Comparison of ENCODE assay signal across 8 cellular contexts in genomic region chr4:24583451-24584174, GRCh38. TPM values are rescaled to one million over a fixed set of nuclear protein-coding genes. Genes with fewer than 3 reads are reported as not detected.
A peak's percentile ranks its signal among the peaks of the same experiment; 100 is the strongest.
DNase-seq lines count a peak whose midpoint lies in the region; ATAC-seq and TF ChIP-seq lines count a peak whose summit lies in the region.

No MANE protein-coding gene starts in this region.

- no peak for TF ChIP-seq RAD21 in Ishikawa (IDR thresholded peaks at IDR 0.05; ENCODE audit: low read depth)

- peak overlapping the region; percentile 96 to 99 (median 97) for H3K27ac Mint-ChIP-seq in naive thymus-derived CD8-positive, alpha-beta T cell

- DNase-seq in D341Med (ENCODE audit: low spot score) (peak; percentile 69), fibroblast of lung (ENCODE audit: low read depth in 2 of 2) (peak; percentile 49 to 56), stomach (peak; percentile 46)
- peak; percentile 66 to 70 for DNase-seq in activated T-cell treated with anti-CD3 and anti-CD28 coated beads, Interleukin-2, amount 50 U/mL, for 48 hours
- peak in 9 of 10 donors; percentile 7 to 64 (median 46) for DNase-seq in naive thymus-derived CD8-positive, alpha-beta T cell

- H3K27ac ChIP-seq in fibroblast of lung (ENCODE audit: insufficient read depth, low read length) (peak overlapping the region; percentile 100), stomach (peak overlapping the region; percentile 99 to 100 (median 99))

- POLR2A ChIA-PET in naive thymus-derived CD8-positive, alpha-beta T cell (lab: Charles Lee), result interaction anchor here (1.1 to 1.9 kb wide), 6 partner anchors 11 to 729 kb away, joined by 4 to 12 read pairs (median 8); partner anchors contain the start of genes PI4K2B, SEPSECS and ZCCHC4

- H3K9ac ChIP-seq in fibroblast of lung (ENCODE audit: insufficient read depth, low read length), result peak overlapping the region; percentile 100

- H3K27me3 ChIP-seq in fibroblast of lung (ENCODE audit: control insufficient read depth, insufficient read depth, low read length), result no peaks in the 10 kb centered on the region
- no peaks in the 10 kb centered on the region for H3K27me3 ChIP-seq in stomach

- H3K9me3 ChIP-seq in fibroblast of lung (ENCODE audit: control insufficient read depth, insufficient read depth, low read depth, low read length) (no peaks in the 10 kb centered on the region), stomach (no peaks in the 10 kb centered on the region)

- TF ChIP-seq EP300 in Ishikawa (IDR thresholded peaks at IDR 0.05; ENCODE audit: borderline replicate concordance) (no peak), stomach (IDR thresholded peaks at IDR 0.05) (no peak)

- peaks cover 57% of the 10 kb centered on the region for H3K79me2 ChIP-seq in fibroblast of lung (ENCODE audit: control insufficient read depth, insufficient read depth, low read length)

- H3K9me3 Mint-ChIP-seq in naive thymus-derived CD8-positive, alpha-beta T cell, result peaks cover 0 to 4% (median 0%) of the 10 kb centered on the region in 9 donors

- H3K4me1 ChIP-seq in fibroblast of lung (ENCODE audit: control insufficient read depth, extremely low read depth, insufficient read depth, low read length) (peaks cover 2% of the 10 kb centered on the region), stomach (peaks cover 30 to 56% (median 44%) of the 10 kb centered on the region in 4 donors)

- H3K36me3 ChIP-seq in fibroblast of lung (ENCODE audit: control insufficient read depth, insufficient read depth, low read length) (no peaks in the 10 kb centered on the region), stomach (peaks cover 0 to 10% (median 4%) of the 10 kb centered on the region in 4 donors)

- peak overlapping the region; percentile 97 for H3K4me2 ChIP-seq in fibroblast of lung (ENCODE audit: extremely low read depth, insufficient read depth, low read length)

- intact Hi-C loops in stomach (cut with DNase I; ENCODE audit: low total_unique reads), result no loop called here

- ATAC-seq in GM21723 (IDR thresholded peaks at IDR 0.05; ENCODE audit: unreplicated experiment), result peak; percentile 36
- peak in 1 of 2 donors; percentile 28 for ATAC-seq in naive thymus-derived CD8-positive, alpha-beta T cell

- no peaks in the 10 kb centered on the region for H3K27me3 Mint-ChIP-seq in naive thymus-derived CD8-positive, alpha-beta T cell

- H3K4me3 Mint-ChIP-seq in naive thymus-derived CD8-positive, alpha-beta T cell, result peak overlapping the region; percentile 86 to 100 (median 98)

- no peak for TF ChIP-seq CTCF in fibroblast of lung (conservative IDR thresholded peaks at IDR 0.05 in 1 of 2, IDR thresholded peaks at IDR 0.05 in 1 of 2; ENCODE audit: low read depth in 1 of 2, low read length in 2 of 2)
- TF ChIP-seq CTCF in stomach (IDR thresholded peaks at IDR 0.05), result no peak

- H3K4me1 Mint-ChIP-seq in naive thymus-derived CD8-positive, alpha-beta T cell, result peaks cover 19 to 51% (median 46%) of the 10 kb centered on the region in 4 donors

- H3K4me3 ChIP-seq in fibroblast of lung (replicated peaks in 1 of 4; ENCODE audit: control extremely low read depth in 1 of 4, insufficient read depth in 1 of 4, low read depth in 3 of 4, low read length in 4 of 4) (peak overlapping the region; percentile 79 to 98 (median 96)), stomach (peak overlapping the region; percentile 96 to 100 (median 98))

- 0 to 1% (median 1%) methylated on average over 26 to 49 of the region's 49 CpGs for WGBS in stomach, 5 donors

- H3K36me3 Mint-ChIP-seq in naive thymus-derived CD8-positive, alpha-beta T cell, result peaks cover 3 to 27% (median 9%) of the 10 kb centered on the region in 3 donors

- H2AFZ ChIP-seq in fibroblast of lung (ENCODE audit: low read length), result no peak overlapping the region

- H4K20me1 ChIP-seq in fibroblast of lung (ENCODE audit: control insufficient read depth, extremely low read depth, insufficient read depth, low read length), result no peaks in the 10 kb centered on the region

- no peak for TF ChIP-seq POLR2A in stomach (IDR thresholded peaks at IDR 0.05)

TF ChIP-seq in Ishikawa, 13 proteins besides CTCF, POLR2A, EP300 and RAD21:
- 0 out of 2 replicates have a peak, but pooled peaks have one; percentile 3 for TF ChIP-seq TCF12 (IDR thresholded peaks at IDR 0.05; ENCODE audit: low read depth)
- no peak for TF ChIP-seq TEAD4 (IDR thresholded peaks at IDR 0.05)
- peak; percentile 48; the same call in 1 of the 2 replicates for TF ChIP-seq MAX (IDR thresholded peaks at IDR 0.05)

TF ChIP-seq in PFSK-1, 5 proteins besides CTCF, POLR2A, EP300 and RAD21:
- no peak for TF ChIP-seq REST (IDR thresholded peaks at IDR 0.05; ENCODE audit: insufficient read depth in 1 of 2, low read depth in 2 of 2, low read length in 2 of 2)
- peak; percentile 74; the same call in 1 of the 2 replicates for TF ChIP-seq SIN3A (IDR thresholded peaks at IDR 0.05; ENCODE audit: borderline replicate concordance, insufficient read depth, low read length)

RNA-seq across cellular contexts. Expression of gene DHX15, which starts 0.7 kb away (rescaled TPM):
- 46.2 TPM for polyA plus RNA-seq in PFSK-1 (2012; ENCODE audit: insufficient read length, low read depth)
- total RNA-seq in fibroblast of lung (105 and 113 TPM in 2 replicates), stomach (100 to 1,000 TPM; 106 to 699 (median 174) TPM)
- polyA plus RNA-seq in fibroblast of lung (136 and 159 TPM in 2 replicates), stomach (10 to 100 TPM; 47.5 to 62.0 (median 51.3) TPM)
- polyA plus RNA-seq in fibroblast of lung (2012), result 81.6 and 105 TPM in 2 replicates
- polyA minus RNA-seq in fibroblast of lung (ENCODE audit: low replicate concordance), result 21.3 and 33.6 TPM in 2 replicates
- 100 to 1,000 TPM; 155 to 157 TPM for total RNA-seq in naive thymus-derived CD8-positive, alpha-beta T cell
- polyA plus RNA-seq in naive thymus-derived CD8-positive, alpha-beta T cell, result 10 to 100 TPM; 36.5 to 49.4 (median 38.0) TPM
